Comparison of ENCODE assay signal across 11 cellular contexts in genomic region chr16:50021509-50021908, GRCh38. TPM values are rescaled to one million over a fixed set of nuclear protein-coding genes. Genes with fewer than 3 reads are reported as not detected.
DNase-seq lines count a peak whose midpoint lies in the region; ATAC-seq and TF ChIP-seq lines count a peak whose summit lies in the region.
"Had no signal": no experiment of that assay in that cellular context is flagged by ENCODE, and none has a peak within 500 bp of the region (broad histone marks: within the 10 kb centered on the region; RNA-seq: fewer than 3 reads in every experiment).

No MANE protein-coding gene starts in this region.

- no peak overlapping the region for H3K27ac Mint-ChIP-seq in activated CD4-positive, alpha-beta T cell treated with anti-CD3 and anti-CD28 coated beads for 36 hours
- H3K27ac Mint-ChIP-seq in natural killer cell treated with Interleukin-12 subunit alpha and Interleukin-12 subunit beta and Interleukin-15 and Interleukin-18, amount 100 ng/mL, for 72 hours: no peak overlapping the region

- peaks cover 12% of the 10 kb centered on the region for H3K4me1 ChIP-seq in KMS-11 (ENCODE audit: low read depth, poor library complexity, severe bottlenecking)
- H3K4me1 ChIP-seq in parathyroid adenoma: no peaks in the 10 kb centered on the region

- no peaks in the 10 kb centered on the region for H3K27me3 Mint-ChIP-seq in activated CD4-positive, alpha-beta T cell treated with anti-CD3 and anti-CD28 coated beads for 36 hours
- H3K27me3 Mint-ChIP-seq in natural killer cell treated with Interleukin-12 subunit alpha and Interleukin-12 subunit beta and Interleukin-15 and Interleukin-18, amount 100 ng/mL, for 72 hours: peaks cover 12 to 15% of the 10 kb centered on the region in 2 donors

- peaks cover 13% of the 10 kb centered on the region for H3K4me1 Mint-ChIP-seq in activated CD4-positive, alpha-beta T cell treated with anti-CD3 and anti-CD28 coated beads for 36 hours
- peaks cover 8 to 16% of the 10 kb centered on the region in 2 donors for H3K4me1 Mint-ChIP-seq in natural killer cell treated with Interleukin-12 subunit alpha and Interleukin-12 subunit beta and Interleukin-15 and Interleukin-18, amount 100 ng/mL, for 72 hours (ENCODE audit: low read depth in 2 of 2)

- H3K9me3 ChIP-seq in parathyroid adenoma (ENCODE audit: control insufficient read depth, low read length): no peaks in the 10 kb centered on the region
- H3K9me3 ChIP-seq: BLaER1 treated with 17β-estradiol and CSF1 and Interleukin-3, amounts not matched to agents 10 nM and 100 nM; colonic mucosa had no signal

- 0 out of 2 replicates have a peak, but pooled peaks have one; percentile 16 for TF ChIP-seq CTCF in KMS-11 (conservative IDR thresholded peaks at IDR 0.05; ENCODE audit: low read depth, low read length)
- peak; percentile 32 for TF ChIP-seq CTCF in astrocyte of the spinal cord (IDR thresholded peaks at IDR 0.05; ENCODE audit: low read depth, low read length)
- no peak for TF ChIP-seq CTCF in parathyroid adenoma (IDR thresholded peaks at IDR 0.05)

- CTCF ChIA-PET in activated CD4-positive, alpha-beta T cell treated with anti-CD3 and anti-CD28 coated beads for 36 hours (lab: Charles Lee): interaction anchor here (0.6 to 1.6 kb wide), 9 partner anchors 9 to 609 kb away, joined by 3 to 6 read pairs (median 4); no protein-coding TSS in a partner anchor

- no peak overlapping the region for H3K4me2 ChIP-seq in KMS-11
- no peak overlapping the region for H3K4me2 ChIP-seq in parathyroid adenoma (ENCODE audit: low read length)
- H3K4me2 ChIP-seq: BLaER1 treated with 17β-estradiol and CSF1 and Interleukin-3, amounts not matched to agents 10 nM and 100 nM had no signal

- H4K20me1 ChIP-seq in KMS-11 (ENCODE audit: insufficient read depth): no peaks in the 10 kb centered on the region

- ATAC-seq in activated CD4-positive, alpha-beta T cell treated with anti-CD3 and anti-CD28 coated beads for 36 hours: no peak
- no peak for ATAC-seq in natural killer cell treated with Interleukin-12 subunit alpha and Interleukin-12 subunit beta and Interleukin-15 and Interleukin-18, amount 100 ng/mL, for 72 hours
- no peak for ATAC-seq in GM21825 (IDR thresholded peaks at IDR 0.05; ENCODE audit: unreplicated experiment)

- H3K27ac ChIP-seq in KMS-11 (no peak overlapping the region), parathyroid adenoma (no peak overlapping the region)
- H3K27ac ChIP-seq: BLaER1 treated with 17β-estradiol and CSF1 and Interleukin-3, amounts not matched to agents 10 nM and 100 nM; colonic mucosa had no signal

- H3K27me3 ChIP-seq in KMS-11 (ENCODE audit: insufficient read depth, low read depth) (no peaks in the 10 kb centered on the region), parathyroid adenoma (ENCODE audit: control insufficient read depth, insufficient read depth, low read length) (no peaks in the 10 kb centered on the region)
- H3K27me3 ChIP-seq: BLaER1 treated with 17β-estradiol and CSF1 and Interleukin-3, amounts not matched to agents 10 nM and 100 nM; colonic mucosa had no signal

- H2AFZ ChIP-seq in KMS-11 (ENCODE audit: low read depth) (no peak overlapping the region), parathyroid adenoma (peak overlapping the region; percentile 2)

- in situ Hi-C loops in astrocyte of the spinal cord (cut with HindIII; ENCODE audit: low sequenced_read_pairs): no loop called here

- H3K4me3 ChIP-seq in KMS-11 (IDR thresholded peaks at IDR 0.05; ENCODE audit: insufficient read depth, low read depth, low read length): no peak overlapping the region
- no peak overlapping the region for H3K4me3 ChIP-seq in astrocyte of the spinal cord (ENCODE audit: low read depth, low read length)
- no peak overlapping the region for H3K4me3 ChIP-seq in parathyroid adenoma (ENCODE audit: low read depth, low read length)
- H3K4me3 ChIP-seq: BLaER1 treated with 17β-estradiol and CSF1 and Interleukin-3, amounts not matched to agents 10 nM and 100 nM; colonic mucosa had no signal

- H3K36me3 ChIP-seq in KMS-11 (ENCODE audit: insufficient read depth) (no peaks in the 10 kb centered on the region), parathyroid adenoma (ENCODE audit: control insufficient read depth, insufficient read depth, low read length) (no peaks in the 10 kb centered on the region)
- H3K36me3 ChIP-seq: colonic mucosa had no signal

- H3K9me3 Mint-ChIP-seq in activated CD4-positive, alpha-beta T cell treated with anti-CD3 and anti-CD28 coated beads for 36 hours (ENCODE audit: low read depth): no peaks in the 10 kb centered on the region
- H3K9me3 Mint-ChIP-seq in natural killer cell treated with Interleukin-12 subunit alpha and Interleukin-12 subunit beta and Interleukin-15 and Interleukin-18, amount 100 ng/mL, for 72 hours: no peaks in the 10 kb centered on the region

- H3K79me2 ChIP-seq in KMS-11 (ENCODE audit: insufficient read depth, low read depth) (peaks cover 13% of the 10 kb centered on the region; the same call in 1 of the 2 replicates), parathyroid adenoma (peaks cover 2% of the 10 kb centered on the region)

- peak; percentile 22 for DNase-seq in activated CD4-positive, alpha-beta T cell treated with anti-CD3 and anti-CD28 coated beads for 36 hours
- no peak for DNase-seq in activated CD4-positive, alpha-beta T cell treated with anti-CD3 and anti-CD28 coated beads for 1 hour
- DNase-seq in astrocyte of the spinal cord (ENCODE audit: low read depth, low spot score) (no peak), putamen (ENCODE audit: low spot score) (no peak)
- DNase-seq in natural killer cell treated with Interleukin-12 subunit alpha and Interleukin-12 subunit beta and Interleukin-15 and Interleukin-18, amount 100 ng/mL, for 72 hours (ENCODE audit: low spot score): no peak
- DNase-seq: colonic mucosa, NCI-H2081 had no signal

- POLR2A ChIA-PET in activated CD4-positive, alpha-beta T cell treated with anti-CD3 and anti-CD28 coated beads for 36 hours (lab: Charles Lee): no interaction called here

- intact Hi-C loops in activated CD4-positive, alpha-beta T cell treated with anti-CD3 and anti-CD28 coated beads for 36 hours (cut with DNase I, micrococcal nuclease): loop anchor here (5.0 to 10.0 kb wide), 2 partner anchors 164 to 723 kb away; partner anchors contain the start of genes CYLD (in 1 of the 2) and ZNF423 (in 1 of the 2)

- no peak overlapping the region for H3K4me3 Mint-ChIP-seq in activated CD4-positive, alpha-beta T cell treated with anti-CD3 and anti-CD28 coated beads for 36 hours
- no peak overlapping the region for H3K4me3 Mint-ChIP-seq in natural killer cell treated with Interleukin-12 subunit alpha and Interleukin-12 subunit beta and Interleukin-15 and Interleukin-18, amount 100 ng/mL, for 72 hours

- H3K36me3 Mint-ChIP-seq in activated CD4-positive, alpha-beta T cell treated with anti-CD3 and anti-CD28 coated beads for 36 hours (ENCODE audit: low read depth): peaks cover 3% of the 10 kb centered on the region
- no peaks in the 10 kb centered on the region for H3K36me3 Mint-ChIP-seq in natural killer cell treated with Interleukin-12 subunit alpha and Interleukin-12 subunit beta and Interleukin-15 and Interleukin-18, amount 100 ng/mL, for 72 hours

- H3K9ac ChIP-seq in KMS-11 (no peak overlapping the region), parathyroid adenoma (no peak overlapping the region)
- H3K9ac ChIP-seq: BLaER1 treated with 17β-estradiol and CSF1 and Interleukin-3, amounts not matched to agents 10 nM and 100 nM had no signal

RNA-seq across cellular contexts. Expression of gene CNEP1R1, which starts 3.5 kb away (rescaled TPM):
- 10 to 100 TPM; 19.3 to 22.8 TPM for total RNA-seq in activated CD4-positive, alpha-beta T cell treated with anti-CD3 and anti-CD28 coated beads for 36 hours
- 10 to 100 TPM; 22.1 to 26.6 TPM for total RNA-seq in natural killer cell treated with Interleukin-12 subunit alpha and Interleukin-12 subunit beta and Interleukin-15 and Interleukin-18, amount 100 ng/mL, for 72 hours

RNA-seq across cellular contexts. Expression of gene HEATR3, which starts 44.3 kb away (rescaled TPM):
- total RNA-seq in activated CD4-positive, alpha-beta T cell treated with anti-CD3 and anti-CD28 coated beads for 36 hours: 10 to 100 TPM; 22.2 to 28.7 TPM
- 10 to 100 TPM; 25.4 to 46.6 TPM for total RNA-seq in natural killer cell treated with Interleukin-12 subunit alpha and Interleukin-12 subunit beta and Interleukin-15 and Interleukin-18, amount 100 ng/mL, for 72 hours
